7 cellular contexts compared by ENCODE assay signal in genomic region chr2:177147834-177148233, GRCh38.
DNase-seq lines count a peak whose midpoint lies in the region; ATAC-seq, FAIRE-seq and TF ChIP-seq lines count a peak whose summit lies in the region.

No MANE protein-coding gene starts in this region.

- TF ChIP-seq CTCF in DND-41 (IDR thresholded peaks at IDR 0.05; ENCODE audit: borderline replicate concordance, extremely low read depth, low read length, poor library complexity, severe bottlenecking) (no peak), K562 (IDR thresholded peaks at IDR 0.05 in 2 of 3, conservative IDR thresholded peaks at IDR 0.05 in 1 of 3; ENCODE audit: insufficient read depth in 2 of 3, low read depth in 1 of 3, low read length in 3 of 3) (no peak), neural cell (IDR thresholded peaks at IDR 0.05; ENCODE audit: poor library complexity, severe bottlenecking) (no peak), GM10248 (IDR thresholded peaks at IDR 0.05; ENCODE audit: control extremely low read depth, extremely low read depth, low read depth, missing control alignments) (no peak)

- no peaks in the 10 kb centered on the region for H3K9me1 ChIP-seq in K562 (ENCODE audit: control insufficient read depth, insufficient read depth, low read length)

- TF ChIP-seq RAD21 in K562 (CRISPR knock-in tag; conservative IDR thresholded peaks at IDR 0.05 in 1 of 2, IDR thresholded peaks at IDR 0.05 in 1 of 2) (no peak), neural cell (conservative IDR thresholded peaks at IDR 0.05) (no peak)

- H3K27ac ChIP-seq in DND-41 (ENCODE audit: low read length) (no peak overlapping the region), Karpas-422 (ENCODE audit: low read length) (no peak overlapping the region), K562 (ENCODE audit: extremely low read depth, low read depth, low read length) (no peak overlapping the region), neural cell (ENCODE audit: low read length) (no peak overlapping the region)

- no peaks in the 10 kb centered on the region for H3K9me2 ChIP-seq in Karpas-422 (replicated peaks; ENCODE audit: insufficient read depth, low read length)
- no peaks in the 10 kb centered on the region for H3K9me2 ChIP-seq in neural cell (ENCODE audit: insufficient read depth, low read length)

- H3K9ac ChIP-seq in DND-41 (ENCODE audit: low read depth, low read length) (no peak overlapping the region), Karpas-422 (ENCODE audit: low read length) (peak overlapping the region; percentile 71), K562 (ENCODE audit: insufficient read depth in 1 of 2, low read depth in 2 of 2, low read length in 2 of 2) (no peak overlapping the region), neural cell (ENCODE audit: low read length) (no peak overlapping the region)

- H2AFZ ChIP-seq in DND-41 (ENCODE audit: low read depth, low read length) (no peak overlapping the region), Karpas-422 (ENCODE audit: low read length) (no peak overlapping the region), K562 (ENCODE audit: low read depth, low read length) (0 out of 2 replicates have a peak overlapping the region, but pooled peaks have one; percentile 3), neural cell (ENCODE audit: low read depth, low read length) (no peak overlapping the region)

- intact Hi-C loops in K562 (cut with micrococcal nuclease) (loop anchor here (1.0 to 10.0 kb wide), 7 partner anchors 71 to 1021 kb away; no protein-coding TSS in a partner anchor), left colon (cut with DNase I, micrococcal nuclease) (loop anchor here in 1 of 2 donors (5.0 to 10.0 kb wide), 2 partner anchors 323 to 1021 kb away; partner anchors contain the start of gene HOXD8), left ventricle myocardium superior (cut with micrococcal nuclease) (no loop called here)

- WGBS in K562 (ENCODE audit: insufficient coverage, low coverage, missing lambda C conversion rate): 16% methylated on average over 11 of the region's 11 CpGs

- H3K4me2 ChIP-seq in DND-41 (ENCODE audit: insufficient read depth, low read length) (peak overlapping the region; percentile 72), Karpas-422 (ENCODE audit: low read depth, low read length, poor library complexity, severe bottlenecking) (peak overlapping the region; percentile 99), K562 (ENCODE audit: insufficient read depth, low read length) (no peak overlapping the region), neural cell (ENCODE audit: low read length) (peak overlapping the region; percentile 83)

- no peaks in the 10 kb centered on the region for H3F3A ChIP-seq in neural cell (ENCODE audit: insufficient read depth, low read length, poor library complexity, severe bottlenecking)

- H3K27me3 ChIP-seq in DND-41 (ENCODE audit: insufficient read depth, low read length, poor library complexity) (peaks cover 36% of the 10 kb centered on the region), Karpas-422 (ENCODE audit: low read length) (no peaks in the 10 kb centered on the region), K562 (ENCODE audit: control insufficient read depth in 2 of 2, insufficient read depth in 2 of 2, low read length in 2 of 2) (peaks cover 8 to 13% of the 10 kb centered on the region in 2 experiments), neural cell (ENCODE audit: insufficient read depth, low read depth, low read length) (peaks cover 40% of the 10 kb centered on the region)

- FAIRE-seq in K562 (lab: Jason Lieb, UNC): no peak

- BruUV-seq in K562 (replicated peaks; lab: Mats Ljungman, UMichigan): no TSS peak

- no peaks in the 10 kb centered on the region for H4K20me1 ChIP-seq in DND-41 (ENCODE audit: insufficient read depth, low read length)
- no peaks in the 10 kb centered on the region for H4K20me1 ChIP-seq in Karpas-422 (ENCODE audit: insufficient read depth, low read depth, low read length)
- no peaks in the 10 kb centered on the region for H4K20me1 ChIP-seq in K562 (replicated peaks; ENCODE audit: control insufficient read depth, insufficient read depth, low read length)
- H4K20me1 ChIP-seq in neural cell (ENCODE audit: insufficient read depth): no peaks in the 10 kb centered on the region

- POLR2A ChIA-PET in K562 (lab: Yijun Ruan, JAX): interaction anchor here (0.9 to 1.7 kb wide), 4 partner anchors 10 to 496 kb away, joined by 3 to 6 read pairs (median 4); no protein-coding TSS in a partner anchor
- POLR2A ChIA-PET in GM10248 (lab: Yijun Ruan, JAX): no interaction called here

- no peaks in the 10 kb centered on the region for H3K79me2 ChIP-seq in DND-41 (ENCODE audit: insufficient read depth, low read length)
- no peaks in the 10 kb centered on the region for H3K79me2 ChIP-seq in Karpas-422 (ENCODE audit: low read length)
- H3K79me2 ChIP-seq in K562 (ENCODE audit: control insufficient read depth, insufficient read depth, low read length): no peaks in the 10 kb centered on the region
- H3K79me2 ChIP-seq in neural cell (replicated peaks; ENCODE audit: insufficient read depth, low read length): no peaks in the 10 kb centered on the region

- H3K9me3 ChIP-seq in DND-41 (ENCODE audit: insufficient read depth, low read length, severe bottlenecking): no peaks in the 10 kb centered on the region
- H3K9me3 ChIP-seq in Karpas-422 (ENCODE audit: low read length): no peaks in the 10 kb centered on the region
- H3K9me3 ChIP-seq in K562 (replicated peaks; ENCODE audit: control insufficient read depth, insufficient read depth, low read depth, low read length): no peaks in the 10 kb centered on the region
- no peaks in the 10 kb centered on the region for H3K9me3 ChIP-seq in neural cell (ENCODE audit: low read length)

- peak overlapping the region in 1 of 2 experiments; percentile 56; a peak in 1 of 4 replicates for H3K4me3 ChIP-seq in DND-41 (ENCODE audit: low read depth in 1 of 2, low read length in 2 of 2)
- H3K4me3 ChIP-seq in Karpas-422 (ENCODE audit: low read length): peak overlapping the region; percentile 76
- no peak overlapping the region for H3K4me3 ChIP-seq in K562
- peak overlapping the region; percentile 67 for H3K4me3 ChIP-seq in neural cell (ENCODE audit: low read length)

- TF ChIP-seq POLR2A in K562 (conservative IDR thresholded peaks at IDR 0.05): no peak

- H3K4me1 ChIP-seq in DND-41 (ENCODE audit: insufficient read depth, low read length): peaks cover 13% of the 10 kb centered on the region
- peaks cover 25% of the 10 kb centered on the region for H3K4me1 ChIP-seq in Karpas-422 (ENCODE audit: low read length)
- H3K4me1 ChIP-seq in K562 (replicated peaks in 1 of 2; ENCODE audit: control insufficient read depth in 2 of 2, insufficient read depth in 2 of 2, low read length in 2 of 2): peaks cover 0 to 6% of the 10 kb centered on the region in 2 experiments; a peak in 2 of 5 replicates

- TF ChIP-seq EP300 in K562 (IDR thresholded peaks at IDR 0.05; ENCODE audit: low read length) (no peak), neural cell (conservative IDR thresholded peaks at IDR 0.05; ENCODE audit: poor library complexity, severe bottlenecking) (no peak)

- CTCF ChIA-PET in K562 (lab: Yijun Ruan, JAX; ENCODE audit: low intra/inter-chr PET ratio): interaction anchor here (0.5 to 1.6 kb wide), 4 partner anchors 170 to 1024 kb away, joined by 3 to 12 read pairs (median 4); no protein-coding TSS in a partner anchor
- CTCF ChIA-PET in GM10248 (lab: Yijun Ruan, JAX): interaction anchor here (0.7 to 4.7 kb wide), 41 partner anchors 8 to 1030 kb away, joined by 3 to 47 read pairs (median 4); no protein-coding TSS in a partner anchor

- H3K36me3 ChIP-seq in DND-41 (ENCODE audit: insufficient read depth, low read length) (no peaks in the 10 kb centered on the region), Karpas-422 (ENCODE audit: insufficient read depth, low read length) (no peaks in the 10 kb centered on the region), K562 (ENCODE audit: control insufficient read depth, insufficient read depth, low read length) (no peaks in the 10 kb centered on the region), neural cell (ENCODE audit: insufficient read depth, low read length) (no peaks in the 10 kb centered on the region)

- in situ Hi-C loops in K562 (cut with MboI): no loop called here

- ATAC-seq in DND-41 (ENCODE audit: insufficient read depth, low read depth) (no peak), K562 (peak; percentile 51), left colon (no peak), left ventricle myocardium superior (no peak)

- DNase-seq in DND-41 (no peak), Karpas-422 (no peak), K562 (ENCODE audit: extremely low read depth in 1 of 4, low spot score in 3 of 4) (no peak), GM10248 (ENCODE audit: extremely low spot score) (no peak), left colon (no peak), left ventricle myocardium superior (no peak)

TF ChIP-seq in K562, 482 proteins besides CTCF, POLR2A, EP300 and RAD21:
- TF ChIP-seq HNRNPL (IDR thresholded peaks at IDR 0.05; ENCODE audit: low read depth, low read length) (no peak), FOSL1 (tag; conservative IDR thresholded peaks at IDR 0.05) (no peak), CBX2 (IDR thresholded peaks at IDR 0.05; ENCODE audit: insufficient read depth, low read length, poor library complexity, severe bottlenecking) (peak; percentile 14)

TF ChIP-seq in neural cell, 6 proteins besides CTCF, POLR2A, EP300 and RAD21:
- no peak for TF ChIP-seq TAF1 (IDR thresholded peaks at IDR 0.05; ENCODE audit: low read depth)
- peak; percentile 35 for TF ChIP-seq POLR2AphosphoS5 (IDR thresholded peaks at IDR 0.05)
TF ChIP-seq in neural cell: peak in this region for 1.
